In the genomic region with DNA sequence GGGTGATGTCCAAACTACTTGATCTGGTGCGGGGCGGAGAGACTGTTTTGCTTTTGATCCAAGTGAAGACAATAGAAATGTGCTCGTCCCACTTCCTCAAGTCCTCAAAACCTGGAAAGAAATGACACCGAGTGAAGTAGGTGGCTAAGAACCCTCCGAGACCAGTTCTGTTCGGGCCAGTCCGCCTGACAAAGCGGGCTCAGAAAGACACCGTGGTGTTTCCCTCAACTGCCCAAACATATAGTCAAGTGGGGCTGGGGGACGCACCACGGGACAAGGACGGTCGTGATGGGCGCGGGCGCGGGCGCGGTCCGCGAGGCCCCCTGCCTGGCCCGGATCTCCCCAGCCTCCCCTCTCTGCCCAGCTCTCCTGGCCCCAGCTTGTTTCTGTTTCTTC, we compare ENCODE assay signal across 8 cellular contexts. TPM values are rescaled to one million over a fixed set of nuclear protein-coding genes. Genes with fewer than 3 reads are reported as not detected.
DNase-seq lines count a peak whose midpoint lies in the region; ATAC-seq and TF ChIP-seq lines count a peak whose summit lies in the region.

No MANE protein-coding gene starts in this region.

- TSS peak; percentile 43 for BruUV-seq in PC-9 (replicated peaks; lab: Mats Ljungman, UMichigan)

- H3K4me3 ChIP-seq in PC-9 (peak overlapping the region; percentile 94), mucosa of descending colon (peak overlapping the region; percentile 47), uterus (peak overlapping the region; percentile 89 to 98)

- peaks cover 33% of the 10 kb centered on the region for H3K36me3 ChIP-seq in PC-9 (ENCODE audit: low read depth)
- H3K36me3 ChIP-seq in mucosa of descending colon (ENCODE audit: low read depth), result no peaks in the 10 kb centered on the region
- H3K36me3 ChIP-seq in uterus, result no peaks in the 10 kb centered on the region

- no peaks in the 10 kb centered on the region for H3K27me3 ChIP-seq in PC-9 (ENCODE audit: insufficient read depth, low read depth)
- no peaks in the 10 kb centered on the region for H3K27me3 ChIP-seq in uterus

- H3K79me2 ChIP-seq in PC-9 (ENCODE audit: low read depth), result peaks cover 79% of the 10 kb centered on the region

- no peak for TF ChIP-seq POLR2A in uterus (IDR thresholded peaks at IDR 0.05)

- no peaks in the 10 kb centered on the region for H3K9me2 ChIP-seq in PC-9 (ENCODE audit: insufficient read depth)

- H2AFZ ChIP-seq in PC-9, result no peak overlapping the region

- ATAC-seq in mucosa of descending colon (no peak), HG03432 (IDR thresholded peaks at IDR 0.05; ENCODE audit: unreplicated experiment) (no peak)

- peaks cover 12% of the 10 kb centered on the region for H4K20me1 ChIP-seq in PC-9 (ENCODE audit: insufficient read depth)

- DNase-seq in SHP77 (lab: John Stamatoyannopoulos, UW) (peak; percentile 12 to 33), SHP77 treated with DMSO at 0.1 percent for 48 hours (lab: John Stamatoyannopoulos, UW) (no peak), PC-9 (no peak), mucosa of descending colon (peak in 1 of 3 donors; percentile 39), uterus (no peak), NCI-H1092 (lab: John Stamatoyannopoulos, UW) (no peak)

- TF ChIP-seq CTCF in PC-9 (conservative IDR thresholded peaks at IDR 0.05), result no peak
- no peak for TF ChIP-seq CTCF in mucosa of descending colon (IDR thresholded peaks at IDR 0.05)
- TF ChIP-seq CTCF in uterus (IDR thresholded peaks at IDR 0.05), result no peak

- H3K4me2 ChIP-seq in PC-9, result peak overlapping the region; percentile 89

- CTCF ChIA-PET in PC-9 (lab: Charles Lee), result no interaction called here

- H3K9me3 ChIP-seq in PC-9 (ENCODE audit: insufficient read depth, low read depth), result no peaks in the 10 kb centered on the region
- no peaks in the 10 kb centered on the region for H3K9me3 ChIP-seq in mucosa of descending colon
- no peaks in the 10 kb centered on the region for H3K9me3 ChIP-seq in uterus

- H3K27ac ChIP-seq in PC-9 (peak overlapping the region; percentile 95), cingulate gyrus (ENCODE audit: low read depth, low read length) (peak overlapping the region; percentile 76), uterus (peak overlapping the region; percentile 97)

- H3K4me1 ChIP-seq in PC-9 (replicated peaks; ENCODE audit: insufficient read depth) (peaks cover 52% of the 10 kb centered on the region), mucosa of descending colon (ENCODE audit: low read depth) (peaks cover 3% of the 10 kb centered on the region), uterus (no peaks in the 10 kb centered on the region)

- peaks cover 60% of the 10 kb centered on the region for H3F3A ChIP-seq in PC-9 (ENCODE audit: insufficient read depth, low read depth)

- intact Hi-C loops in PC-9 (cut with micrococcal nuclease; ENCODE audit: unreplicated experiment), result loop anchor here (2.0 to 10.0 kb wide), 12 partner anchors 138 to 695 kb away; partner anchors contain the start of genes BBS10, CAPS2, GLIPR1L1 and KRR1
- intact Hi-C loops in mucosa of descending colon (cut with DNase I, micrococcal nuclease), result loop anchor here in 1 of 2 donors (10.0 kb wide), 1 partner anchor 505 kb away; no protein-coding TSS in a partner anchor
- intact Hi-C loops in uterus (cut with DNase I; ENCODE audit: low total_unique reads), result no loop called here

- POLR2A ChIA-PET in PC-9 (lab: Charles Lee; ENCODE audit: unreplicated experiment), result interaction anchor here (0.6 to 1.0 kb wide), 3 partner anchors 52 to 389 kb away, joined by 4 to 10 read pairs (median 5); no protein-coding TSS in a partner anchor

RNA-seq across cellular contexts. Expression of gene PHLDA1, which starts 1.6 kb away (rescaled TPM):
- 29.1 and 38.3 TPM in 2 replicates for total RNA-seq in PC-9 (2021)
- 1 to 10 TPM; 2.2 to 8.8 (median 3.5) TPM for total RNA-seq in mucosa of descending colon
- 10 to 100 TPM in 1 of 4 donors, 1 to 10 TPM in 2, under 1 TPM in 1; 0.59 to 34.8 (median 6.7) TPM for total RNA-seq in uterus

RNA-seq across cellular contexts. Expression of gene NAP1L1, which starts 54.5 kb away (rescaled TPM):
- total RNA-seq in PC-9 (2021) (466 and 587 TPM in 2 replicates), mucosa of descending colon (100 to 1,000 TPM in 2 of 3 donors, 10 to 100 TPM in 1; 81.4 to 310 (median 142) TPM), uterus (100 to 1,000 TPM; 175 to 544 (median 399) TPM)

Comparison
In these comparisons a context has a peak if more than half of its experiments do, and no peak if none do; other contexts are left out.
1. DNase-seq: peak in SHP77 (2 of 2); none in SHP77 treated with DMSO at 0.1 percent for 48 hours (single experiment), PC-9 (0 of 2), uterus (0 of 2) and NCI-H1092 (single experiment).
2. Peak in every context shown above with its lines, with median percentiles within 50 percentile points of each other: H3K27ac ChIP-seq and H3K4me3 ChIP-seq.